ENCODE assay signal across 24 cellular contexts in the genomic region with DNA sequence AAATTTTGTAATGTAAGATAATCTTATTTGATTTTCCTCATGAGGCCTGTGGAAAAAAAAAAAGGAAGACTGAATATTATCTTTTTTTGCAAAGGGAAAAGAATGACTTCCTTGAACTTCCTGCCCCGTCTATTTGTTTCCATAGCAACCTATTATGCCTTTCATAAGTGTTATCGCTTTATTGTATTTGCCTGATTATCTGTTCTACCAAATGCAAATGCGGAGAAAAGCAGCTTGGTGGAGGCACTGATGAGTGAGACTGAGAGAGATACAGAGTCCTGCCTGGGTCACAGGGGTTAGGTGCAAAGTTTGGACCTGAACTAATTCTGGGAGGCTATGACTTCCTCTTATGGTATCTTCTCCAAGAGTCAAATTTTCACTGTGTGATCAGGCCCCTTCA.
DNase-seq lines count a peak whose midpoint lies in the region; ATAC-seq, FAIRE-seq and TF ChIP-seq lines count a peak whose summit lies in the region.
"Had no signal": no experiment of that assay in that cellular context is flagged by ENCODE, and none has a peak within 500 bp of the region (broad histone marks: within the 10 kb centered on the region; RNA-seq: fewer than 3 reads in every experiment).

No MANE protein-coding gene starts in this region.

- TF ChIP-seq CTCF in SK-N-SH (IDR thresholded peaks at IDR 0.05) (no peak), endothelial cell (IDR thresholded peaks at IDR 0.05; ENCODE audit: unreplicated experiment) (no peak)

- WGBS in SK-N-SH (ENCODE audit: low lambda C conversion rate): 56% methylated on average over 3 of the region's 3 CpGs
- WGBS in small intestine, 3 donors: 12 to 31% (median 17%) methylated on average over 3 of the region's 3 CpGs

- H3K36me3 Mint-ChIP-seq in endothelial cell (ENCODE audit: low read depth, unreplicated experiment): no peaks in the 10 kb centered on the region
- H3K36me3 Mint-ChIP-seq: activated naive CD4-positive, alpha-beta T cell treated with anti-CD3 and anti-CD28 coated beads, Interleukin-2, amount 50 U/mL, for 24 hours; type B pancreatic cell had no signal

- H3K27me3 ChIP-seq in SK-N-SH (ENCODE audit: insufficient read depth): no peaks in the 10 kb centered on the region
- no peaks in the 10 kb centered on the region for H3K27me3 ChIP-seq in small intestine (ENCODE audit: control insufficient read depth in 2 of 2, insufficient read depth in 2 of 2, low read length in 2 of 2)
- H3K27me3 ChIP-seq: ascending aorta, gastrocnemius medialis, stomach had no signal

- DNase-seq in SK-N-SH (no peak), SK-N-MC (ENCODE audit: low read depth, low spot score) (peak; percentile 34), endothelial cell (ENCODE audit: low spot score) (no peak), small intestine (peak; percentile 41)
- no peak for DNase-seq in stimulated activated naive CD4-positive, alpha-beta T cell treated with Interleukin-2 at 50 U/mL for 16 hours (lab: John Stamatoyannopoulos, UW)
- DNase-seq: activated CD4-positive, alpha-beta T cell treated with anti-CD3 and anti-CD28 coated beads for 48 hours; activated T-cell treated with anti-CD3 and anti-CD28 coated beads, Interleukin-2, amount 50 U/mL, for 72 hours; Caco-2; gastrocnemius medialis; islet precursor cell; NCI-H1048; NCI-H2171 treated with DMSO at 0.1 percent for 48 hours; NCI-H526 treated with DMSO at 0.1 percent for 48 hours; nucleus accumbens; stomach had no signal

- H3K36me3 ChIP-seq in SK-N-SH (replicated peaks in 1 of 2; ENCODE audit: control insufficient read depth in 1 of 2, insufficient read depth in 2 of 2, low read length in 1 of 2) (no peaks in the 10 kb centered on the region), SK-N-MC (ENCODE audit: insufficient read depth, low read length) (no peaks in the 10 kb centered on the region), small intestine (ENCODE audit: control insufficient read depth in 2 of 2, insufficient read depth in 2 of 2, low read length in 2 of 2) (no peaks in the 10 kb centered on the region)
- H3K36me3 ChIP-seq: ascending aorta, gastrocnemius medialis, stomach had no signal

- CTCF ChIA-PET in SK-N-SH (lab: Yijun Ruan, JAX): no interaction called here

- H3K9ac ChIP-seq in SK-N-SH (no peak overlapping the region), SK-N-MC (ENCODE audit: insufficient read length) (no peak overlapping the region)

- TF ChIP-seq RAD21 in SK-N-SH (IDR thresholded peaks at IDR 0.05; ENCODE audit: low read length): peak; percentile 22; the same call in 1 of the 2 replicates

- H3K79me2 ChIP-seq in SK-N-SH (ENCODE audit: insufficient read depth): no peaks in the 10 kb centered on the region

- peaks cover under 1% of the 10 kb centered on the region for H3F3A ChIP-seq in SK-N-SH (replicated peaks; ENCODE audit: insufficient read depth)

- POLR2A ChIA-PET in SK-N-SH (lab: Yijun Ruan, JAX): no interaction called here

- no peak for TF ChIP-seq EP300 in SK-N-SH (IDR thresholded peaks at IDR 0.05; ENCODE audit: borderline replicate concordance in 1 of 2, low read depth in 1 of 2, low read length in 1 of 2)

- peak overlapping the region; percentile 67 for H3K27ac Mint-ChIP-seq in endothelial cell (ENCODE audit: unreplicated experiment)
- H3K27ac Mint-ChIP-seq: activated naive CD4-positive, alpha-beta T cell treated with anti-CD3 and anti-CD28 coated beads, Interleukin-2, amount 50 U/mL, for 24 hours; activated T-cell treated with anti-CD3 and anti-CD28 coated beads, Interleukin-2, amount 50 U/mL, for 72 hours; GM23338; type B pancreatic cell had no signal

- no peak overlapping the region for H3K4me3 ChIP-seq in SK-N-SH (ENCODE audit: low read depth in 2 of 2, low read length in 1 of 2)
- no peak overlapping the region for H3K4me3 ChIP-seq in SK-N-MC
- no peak overlapping the region for H3K4me3 ChIP-seq in small intestine (ENCODE audit: low read depth in 1 of 2, low read length in 2 of 2)
- H3K4me3 ChIP-seq: ascending aorta, gastrocnemius medialis, GM23338, lung, stomach had no signal

- H2AFZ ChIP-seq in SK-N-SH (ENCODE audit: low read depth): no peak overlapping the region
- H2AFZ ChIP-seq: GM23338 had no signal

- no peak for FAIRE-seq in small intestine (lab: Jason Lieb, UNC)

- ATAC-seq in SK-N-SH treated with all-trans-retinoic acid at 6 μM for 48 hours (no peak), HG02981 (IDR thresholded peaks at IDR 0.05; ENCODE audit: unreplicated experiment) (no peak), GM18498 (IDR thresholded peaks at IDR 0.05; ENCODE audit: unreplicated experiment) (no peak)
- ATAC-seq: activated T-cell treated with anti-CD3 and anti-CD28 coated beads, Interleukin-2, amount 50 U/mL, for 72 hours; gastrocnemius medialis; GM23338 had no signal

- H3K4me1 Mint-ChIP-seq in endothelial cell (ENCODE audit: unreplicated experiment): peaks cover 10% of the 10 kb centered on the region
- H3K4me1 Mint-ChIP-seq: activated naive CD4-positive, alpha-beta T cell treated with anti-CD3 and anti-CD28 coated beads, Interleukin-2, amount 50 U/mL, for 24 hours; central memory CD8-positive, alpha-beta T cell had no signal

- no peaks in the 10 kb centered on the region for H4K20me1 ChIP-seq in SK-N-SH (ENCODE audit: insufficient read depth)

- no peaks in the 10 kb centered on the region for H3K27me3 Mint-ChIP-seq in endothelial cell (ENCODE audit: unreplicated experiment)
- H3K27me3 Mint-ChIP-seq: activated naive CD4-positive, alpha-beta T cell treated with anti-CD3 and anti-CD28 coated beads, Interleukin-2, amount 50 U/mL, for 24 hours; central memory CD8-positive, alpha-beta T cell; type B pancreatic cell had no signal

- peak overlapping the region in 1 of 2 experiments; percentile 97; a peak in 2 of 4 replicates for H3K27ac ChIP-seq in SK-N-SH (ENCODE audit: low read depth in 2 of 2, low read length in 1 of 2)
- H3K27ac ChIP-seq in SK-N-MC: no peak overlapping the region
- no peak overlapping the region for H3K27ac ChIP-seq in small intestine (ENCODE audit: low read depth in 1 of 2, low read length in 1 of 2)
- H3K27ac ChIP-seq: ascending aorta, stomach had no signal

- H3K4me1 ChIP-seq in SK-N-SH (ENCODE audit: control insufficient read depth in 1 of 2, insufficient read depth in 2 of 2, low read depth in 1 of 2, low read length in 1 of 2) (peaks cover 0 to 22% of the 10 kb centered on the region in 2 experiments; a peak in 3 of 4 replicates), small intestine (ENCODE audit: control insufficient read depth in 2 of 2, insufficient read depth in 1 of 2, low read depth in 1 of 2, low read length in 1 of 2) (peaks cover 0 to 5% of the 10 kb centered on the region in 2 donors)
- H3K4me1 ChIP-seq: Caco-2 had no signal

- H3K9me3 ChIP-seq in SK-N-SH (no peaks in the 10 kb centered on the region), SK-N-MC (ENCODE audit: low read depth, low read length) (no peaks in the 10 kb centered on the region), small intestine (ENCODE audit: control insufficient read depth, low read depth) (no peaks in the 10 kb centered on the region)
- H3K9me3 ChIP-seq: ascending aorta, Caco-2, gastrocnemius medialis, stomach had no signal

- no peak overlapping the region for H3K4me2 ChIP-seq in SK-N-SH
- H3K4me2 ChIP-seq: GM23338 had no signal

- H3K9me3 Mint-ChIP-seq in endothelial cell (ENCODE audit: unreplicated experiment): no peaks in the 10 kb centered on the region
- H3K9me3 Mint-ChIP-seq: activated naive CD4-positive, alpha-beta T cell treated with anti-CD3 and anti-CD28 coated beads, Interleukin-2, amount 50 U/mL, for 24 hours; activated T-cell treated with anti-CD3 and anti-CD28 coated beads, Interleukin-2, amount 50 U/mL, for 72 hours; central memory CD8-positive, alpha-beta T cell; GM23338 had no signal

- H3K9me2 ChIP-seq in SK-N-SH: no peaks in the 10 kb centered on the region

- no peak overlapping the region for H3K4me3 Mint-ChIP-seq in endothelial cell (ENCODE audit: unreplicated experiment)
- H3K4me3 Mint-ChIP-seq: activated naive CD4-positive, alpha-beta T cell treated with anti-CD3 and anti-CD28 coated beads, Interleukin-2, amount 50 U/mL, for 24 hours; activated T-cell treated with anti-CD3 and anti-CD28 coated beads, Interleukin-2, amount 50 U/mL, for 72 hours; central memory CD8-positive, alpha-beta T cell; GM23338; type B pancreatic cell had no signal

TF ChIP-seq in SK-N-SH, 30 proteins besides CTCF, POLR2A, EP300 and RAD21 (continues in another document):
- TF ChIP-seq SMC3 (IDR thresholded peaks at IDR 0.05; ENCODE audit: low read depth, low read length) (no peak), RFX5 (IDR thresholded peaks at IDR 0.05; ENCODE audit: low read length) (peak; percentile 69), FOXM1 (IDR thresholded peaks at IDR 0.05; ENCODE audit: low read depth) (no peak), MXI1 (IDR thresholded peaks at IDR 0.05; ENCODE audit: low read depth, low read length) (no peak; the same call in 1 of the 2 replicates)

TF ChIP-seq in SK-N-SH treated with all-trans-retinoic acid at 6 μM for 48 hours, 23 proteins besides CTCF, POLR2A, EP300 and RAD21 (continues in another document):
- TF ChIP-seq, protein P1, sequence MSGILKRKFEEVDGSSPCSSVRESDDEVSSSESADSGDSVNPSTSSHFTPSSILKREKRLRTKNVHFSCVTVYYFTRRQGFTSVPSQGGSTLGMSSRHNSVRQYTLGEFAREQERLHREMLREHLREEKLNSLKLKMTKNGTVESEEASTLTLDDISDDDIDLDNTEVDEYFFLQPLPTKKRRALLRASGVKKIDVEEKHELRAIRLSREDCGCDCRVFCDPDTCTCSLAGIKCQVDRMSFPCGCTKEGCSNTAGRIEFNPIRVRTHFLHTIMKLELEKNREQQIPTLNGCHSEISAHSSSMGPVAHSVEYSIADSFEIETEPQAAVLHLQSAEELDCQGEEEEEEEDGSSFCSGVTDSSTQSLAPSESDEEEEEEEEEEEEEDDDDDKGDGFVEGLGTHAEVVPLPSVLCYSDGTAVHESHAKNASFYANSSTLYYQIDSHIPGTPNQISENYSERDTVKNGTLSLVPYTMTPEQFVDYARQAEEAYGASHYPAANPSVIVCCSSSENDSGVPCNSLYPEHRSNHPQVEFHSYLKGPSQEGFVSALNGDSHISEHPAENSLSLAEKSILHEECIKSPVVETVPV (CRISPR knock-in tag; IDR thresholded peaks at IDR 0.05): no peak
- TF ChIP-seq ESRRG (CRISPR knock-in tag; IDR thresholded peaks at IDR 0.05): no peak
- no peak for TF ChIP-seq BACH2 (CRISPR knock-in tag; IDR thresholded peaks at IDR 0.05; ENCODE audit: borderline replicate concordance)
- TF ChIP-seq RARB (CRISPR knock-in tag; IDR thresholded peaks at IDR 0.05): no peak
- no peak for TF ChIP-seq TCF4 (CRISPR knock-in tag; IDR thresholded peaks at IDR 0.05; ENCODE audit: borderline replicate concordance)

Comparison
In these comparisons a context has a peak if more than half of its experiments do, and no peak if none do; other contexts are left out.
1. DNase-seq: peak in SK-N-MC (single experiment) and small intestine (single experiment); none in SK-N-SH (single experiment), endothelial cell (single experiment) and stimulated activated naive CD4-positive, alpha-beta T cell treated with Interleukin-2 at 50 U/mL for 16 hours (single experiment).